Comparison of ENCODE assay signal across 14 cellular contexts in genomic region chr1:204285438-204286322, GRCh38.
DNase-seq lines count a peak whose midpoint lies in the region; ATAC-seq and TF ChIP-seq lines count a peak whose summit lies in the region.
"Had no signal": no experiment of that assay in that cellular context is flagged by ENCODE, and none has a peak within 500 bp of the region (broad histone marks: within the 10 kb centered on the region; RNA-seq: fewer than 3 reads in every experiment).

No MANE protein-coding gene starts in this region.

- no peak for ATAC-seq in GM23338
- ATAC-seq in mucosa of descending colon = peak; percentile 46
- ATAC-seq in GM18520 (IDR thresholded peaks at IDR 0.05; ENCODE audit: unreplicated experiment) = no peak
- no peak for ATAC-seq in HG03378 (IDR thresholded peaks at IDR 0.05; ENCODE audit: unreplicated experiment)

- TF ChIP-seq CTCF in GM23338 (conservative IDR thresholded peaks at IDR 0.05; ENCODE audit: low read depth in 2 of 2) (no peak), mucosa of descending colon (IDR thresholded peaks at IDR 0.05) (no peak)

- H3K9me3 ChIP-seq in BLaER1 treated with 17β-estradiol and CSF1 and Interleukin-3, amounts not matched to agents 10 nM and 100 nM (replicated peaks in 1 of 11) = no peaks in the 10 kb centered on the region
- H3K9me3 ChIP-seq in mucosa of descending colon = no peaks in the 10 kb centered on the region
- H3K9me3 ChIP-seq: thyroid gland had no signal

- H3K4me2 ChIP-seq in BLaER1 treated with 17β-estradiol and CSF1 and Interleukin-3, amounts not matched to agents 10 nM and 100 nM = peak overlapping the region; percentile 77 to 96 (median 89)
- no peak overlapping the region for H3K4me2 ChIP-seq in GM23338

- H3K9me2 ChIP-seq in GM23338 (ENCODE audit: insufficient read depth) = no peaks in the 10 kb centered on the region

- no peaks in the 10 kb centered on the region for H4K20me1 ChIP-seq in BLaER1 treated with 17β-estradiol and CSF1 and Interleukin-3, amounts not matched to agents 10 nM and 100 nM
- H4K20me1 ChIP-seq in GM23338 (replicated peaks; ENCODE audit: insufficient read depth) = no peaks in the 10 kb centered on the region; the same call in 1 of the 2 replicates

- peaks cover 54% of the 10 kb centered on the region for H3K4me1 Mint-ChIP-seq in GM23338
- H3K4me1 Mint-ChIP-seq in activated T-helper 2 cell treated with anti-CD3 and anti-CD28 coated beads, Interferon-gamma antibody, Interleukin-2, Interleukin-4, amounts not matched to agents 10 μg/mL and 5 μg/mL and 100 μg/mL, durations not matched to agents 14 hours and 24 hours and 36 hours (ENCODE audit: low read depth) = peaks cover 15% of the 10 kb centered on the region

- peak overlapping the region in 5 of 11 experiments; percentile 23 to 81 (median 64); a peak in 4 of 22 replicates for H3K9ac ChIP-seq in BLaER1 treated with 17β-estradiol and CSF1 and Interleukin-3, amounts not matched to agents 10 nM and 100 nM

- H3K79me2 ChIP-seq in GM23338 (replicated peaks; ENCODE audit: insufficient read depth) = no peaks in the 10 kb centered on the region

- intact Hi-C loops in mucosa of descending colon (cut with DNase I, micrococcal nuclease) = no loop called here
- intact Hi-C loops in activated T-helper 2 cell treated with anti-CD3 and anti-CD28 coated beads, Interferon-gamma antibody, Interleukin-2, Interleukin-4, amounts not matched to agents 10 μg/mL and 5 μg/mL and 100 μg/mL, durations not matched to agents 14 hours and 24 hours and 36 hours (cut with micrococcal nuclease) = no loop called here

- H3K27ac Mint-ChIP-seq in GM23338 = no peak overlapping the region
- no peak overlapping the region for H3K27ac Mint-ChIP-seq in activated T-helper 2 cell treated with anti-CD3 and anti-CD28 coated beads, Interferon-gamma antibody, Interleukin-2, Interleukin-4, amounts not matched to agents 10 μg/mL and 5 μg/mL and 100 μg/mL, durations not matched to agents 14 hours and 24 hours and 36 hours

- peaks cover 19% of the 10 kb centered on the region for H3K27me3 Mint-ChIP-seq in GM23338 (ENCODE audit: insufficient read depth, low read depth, poor library complexity)
- peaks cover 33% of the 10 kb centered on the region for H3K27me3 Mint-ChIP-seq in activated T-helper 2 cell treated with anti-CD3 and anti-CD28 coated beads, Interferon-gamma antibody, Interleukin-2, Interleukin-4, amounts not matched to agents 10 μg/mL and 5 μg/mL and 100 μg/mL, durations not matched to agents 14 hours and 24 hours and 36 hours (ENCODE audit: low read depth)

- 0 out of 2 replicates have a peak, but pooled peaks cover 3% of the 10 kb centered on the region for H3F3A ChIP-seq in GM23338 (replicated peaks; ENCODE audit: low read depth)

- peak; percentile 24 for DNase-seq in GM23338 (ENCODE audit: low spot score)
- no peak for DNase-seq in caudate nucleus (lab: John Stamatoyannopoulos, UW)
- no peak for DNase-seq in mucosa of descending colon
- no peak for DNase-seq in activated T-helper 2 cell treated with anti-CD3 and anti-CD28 coated beads, Interferon-gamma antibody, Interleukin-2, Interleukin-4, amounts not matched to agents 10 μg/mL and 5 μg/mL and 100 μg/mL, durations not matched to agents 14 hours and 24 hours and 36 hours (ENCODE audit: low spot score)
- DNase-seq in NCI-H2107 treated with DMSO at 0.1 percent for 48 hours (lab: John Stamatoyannopoulos, UW; ENCODE audit: unreplicated experiment) = no peak
- DNase-seq: dorsolateral prefrontal cortex; H7; NCI-H1048; stimulated activated CD4-positive, alpha-beta T cell treated with anti-CD3 and anti-CD28 coated beads, Interleukin-2, amount 100 ng/mL, for 24 hours had no signal

- H3K27me3 ChIP-seq in BLaER1 treated with 17β-estradiol and CSF1 and Interleukin-3, amounts not matched to agents 10 nM and 100 nM = no peaks in the 10 kb centered on the region
- H3K27me3 ChIP-seq in GM23338 (ENCODE audit: insufficient read depth) = no peaks in the 10 kb centered on the region
- H3K27me3 ChIP-seq: dorsolateral prefrontal cortex, thyroid gland had no signal

- H2AFZ ChIP-seq in GM23338 = no peak overlapping the region

- H3K36me3 ChIP-seq in BLaER1 treated with 17β-estradiol and CSF1 and Interleukin-3, amounts not matched to agents 10 nM and 100 nM = no peaks in the 10 kb centered on the region
- H3K36me3 ChIP-seq in GM23338 (ENCODE audit: insufficient read depth) = no peaks in the 10 kb centered on the region
- H3K36me3 ChIP-seq in mucosa of descending colon (ENCODE audit: low read depth) = no peaks in the 10 kb centered on the region
- H3K36me3 ChIP-seq: thyroid gland had no signal

- peak overlapping the region in 8 of 11 experiments; percentile 76 to 91 (median 84); a peak in 12 of 22 replicates for H3K27ac ChIP-seq in BLaER1 treated with 17β-estradiol and CSF1 and Interleukin-3, amounts not matched to agents 10 nM and 100 nM
- H3K27ac ChIP-seq in GM23338 (ENCODE audit: low read depth) (no peak overlapping the region), caudate nucleus (ENCODE audit: low read depth, low read length) (peak overlapping the region; percentile 59)
- H3K27ac ChIP-seq: thyroid gland had no signal

- H3K4me1 ChIP-seq in BLaER1 treated with 17β-estradiol and CSF1 and Interleukin-3, amounts not matched to agents 10 nM and 100 nM = peaks cover 32 to 47% (median 41%) of the 10 kb centered on the region in 10 experiments
- peaks cover 28% of the 10 kb centered on the region for H3K4me1 ChIP-seq in GM23338 (ENCODE audit: insufficient read depth)
- peaks cover 30% of the 10 kb centered on the region for H3K4me1 ChIP-seq in mucosa of descending colon (ENCODE audit: low read depth)
- H3K4me1 ChIP-seq: thyroid gland had no signal

- peak overlapping the region in 5 of 10 experiments; percentile 32 to 65 (median 50); a peak in 6 of 20 replicates for H3K4me3 ChIP-seq in BLaER1 treated with 17β-estradiol and CSF1 and Interleukin-3, amounts not matched to agents 10 nM and 100 nM
- no peak overlapping the region for H3K4me3 ChIP-seq in GM23338
- H3K4me3 ChIP-seq in mucosa of descending colon = no peak overlapping the region
- H3K4me3 ChIP-seq: thyroid gland had no signal

- H3K36me3 Mint-ChIP-seq in GM23338 (ENCODE audit: low read depth) = peaks cover 7% of the 10 kb centered on the region
- H3K36me3 Mint-ChIP-seq in activated T-helper 2 cell treated with anti-CD3 and anti-CD28 coated beads, Interferon-gamma antibody, Interleukin-2, Interleukin-4, amounts not matched to agents 10 μg/mL and 5 μg/mL and 100 μg/mL, durations not matched to agents 14 hours and 24 hours and 36 hours (ENCODE audit: low read depth) = no peaks in the 10 kb centered on the region

- no peak overlapping the region for H3K4me3 Mint-ChIP-seq in GM23338
- no peak overlapping the region for H3K4me3 Mint-ChIP-seq in activated T-helper 2 cell treated with anti-CD3 and anti-CD28 coated beads, Interferon-gamma antibody, Interleukin-2, Interleukin-4, amounts not matched to agents 10 μg/mL and 5 μg/mL and 100 μg/mL, durations not matched to agents 14 hours and 24 hours and 36 hours (ENCODE audit: low read depth)
- H3K4me3 Mint-ChIP-seq: neural crest cell had no signal

- no peaks in the 10 kb centered on the region; the same call in 2 of the 3 replicates for H3K9me3 Mint-ChIP-seq in GM23338
- no peaks in the 10 kb centered on the region for H3K9me3 Mint-ChIP-seq in activated T-helper 2 cell treated with anti-CD3 and anti-CD28 coated beads, Interferon-gamma antibody, Interleukin-2, Interleukin-4, amounts not matched to agents 10 μg/mL and 5 μg/mL and 100 μg/mL, durations not matched to agents 14 hours and 24 hours and 36 hours
- H3K9me3 Mint-ChIP-seq: neural crest cell had no signal

TF ChIP-seq in GM23338, 12 proteins besides CTCF, POLR2A, EP300 and RAD21 (continues in another document):
- TF ChIP-seq REST (IDR thresholded peaks at IDR 0.05; ENCODE audit: unreplicated experiment) (no peak), POLR2AphosphoS5 (IDR thresholded peaks at IDR 0.05; ENCODE audit: low read depth) (no peak), JUNB (IDR thresholded peaks at IDR 0.05; ENCODE audit: unreplicated experiment) (no peak), NANOG (IDR thresholded peaks at IDR 0.05; ENCODE audit: borderline replicate concordance) (no peak), EZH2 (IDR thresholded peaks at IDR 0.05; ENCODE audit: low read depth, unreplicated experiment) (no peak), CREB1 (CRISPR knock-in tag; IDR thresholded peaks at IDR 0.05; ENCODE audit: low read depth) (no peak), STAT1 (IDR thresholded peaks at IDR 0.05; ENCODE audit: unreplicated experiment) (no peak), ETS1 (IDR thresholded peaks at IDR 0.05) (no peak)
